8 cellular contexts compared by ENCODE assay signal in genomic region chr19:35557539-35558399, GRCh38. TPM values are rescaled to one million over a fixed set of nuclear protein-coding genes. Genes with fewer than 3 reads are reported as not detected.
DNase-seq lines count a peak whose midpoint lies in the region; ATAC-seq and TF ChIP-seq lines count a peak whose summit lies in the region.

No MANE protein-coding gene starts in this region.

- 5% methylated on average over 18 of the region's 60 CpGs for whole genome bisulfite sequencing in smooth muscle cell (ENCODE audit: low lambda C conversion rate)

- H3K27ac ChIP-seq in smooth muscle cell (ENCODE audit: low read depth) (no peak overlapping the region), Karpas-422 (ENCODE audit: low read length) (no peak overlapping the region)

- no peaks in the 10 kb centered on the region for H3K36me3 Mint-ChIP-seq in activated naive CD8-positive, alpha-beta T cell treated with anti-CD3 and anti-CD28 coated beads, Interleukin-2, amount 50 U/mL, for 24 hours (ENCODE audit: low read depth)

- H3K9me2 ChIP-seq in Karpas-422 (replicated peaks; ENCODE audit: insufficient read depth, low read length) = no peaks in the 10 kb centered on the region

- TF ChIP-seq CTCF in GM12865 (IDR thresholded peaks at IDR 0.05; ENCODE audit: insufficient read depth, low read depth, low read length, missing control alignments) = no peak
- TF ChIP-seq CTCF in smooth muscle cell (IDR thresholded peaks at IDR 0.05; ENCODE audit: borderline replicate concordance, insufficient read depth, poor library complexity, severe bottlenecking) = no peak

- H3K4me3 Mint-ChIP-seq in activated naive CD8-positive, alpha-beta T cell treated with anti-CD3 and anti-CD28 coated beads, Interleukin-2, amount 50 U/mL, for 24 hours = peak overlapping the region; percentile 71

- H4K20me1 ChIP-seq in smooth muscle cell (ENCODE audit: low read depth) (no peaks in the 10 kb centered on the region), Karpas-422 (ENCODE audit: insufficient read depth, low read depth, low read length) (no peaks in the 10 kb centered on the region)

- H3K4me3 ChIP-seq in GM12865 (ENCODE audit: low read depth, low read length) = peak overlapping the region; percentile 49; the same call in 1 of the 2 replicates
- peak overlapping the region; percentile 41 for H3K4me3 ChIP-seq in smooth muscle cell
- H3K4me3 ChIP-seq in Karpas-422 (ENCODE audit: low read length) = no peak overlapping the region

- H3K4me1 Mint-ChIP-seq in activated naive CD8-positive, alpha-beta T cell treated with anti-CD3 and anti-CD28 coated beads, Interleukin-2, amount 50 U/mL, for 24 hours = peaks cover 5% of the 10 kb centered on the region

- no peak overlapping the region for H2AFZ ChIP-seq in smooth muscle cell (ENCODE audit: low read depth)
- H2AFZ ChIP-seq in Karpas-422 (ENCODE audit: low read length) = no peak overlapping the region

- peaks cover 41% of the 10 kb centered on the region for H3K27me3 Mint-ChIP-seq in activated naive CD8-positive, alpha-beta T cell treated with anti-CD3 and anti-CD28 coated beads, Interleukin-2, amount 50 U/mL, for 24 hours

- ATAC-seq in activated naive CD8-positive, alpha-beta T cell treated with anti-CD3 and anti-CD28 coated beads, Interleukin-2, amount 50 U/mL, for 24 hours = peak; percentile 51

- H3K9ac ChIP-seq in smooth muscle cell (ENCODE audit: low read depth) (no peak overlapping the region), Karpas-422 (ENCODE audit: low read length) (no peak overlapping the region)

- H3K27ac Mint-ChIP-seq in activated naive CD8-positive, alpha-beta T cell treated with anti-CD3 and anti-CD28 coated beads, Interleukin-2, amount 50 U/mL, for 24 hours = no peak overlapping the region

- no peaks in the 10 kb centered on the region for H3K79me2 ChIP-seq in smooth muscle cell (ENCODE audit: low read depth)
- H3K79me2 ChIP-seq in Karpas-422 (ENCODE audit: low read length) = no peaks in the 10 kb centered on the region

- H3K36me3 ChIP-seq in smooth muscle cell (ENCODE audit: low read depth) (no peaks in the 10 kb centered on the region), Karpas-422 (ENCODE audit: insufficient read depth, low read length) (no peaks in the 10 kb centered on the region)

- H3K4me2 ChIP-seq in smooth muscle cell = peak overlapping the region; percentile 80
- no peak overlapping the region for H3K4me2 ChIP-seq in Karpas-422 (ENCODE audit: low read depth, low read length, poor library complexity, severe bottlenecking)

- no peaks in the 10 kb centered on the region for H3K9me3 ChIP-seq in smooth muscle cell (replicated peaks; ENCODE audit: low read depth)
- no peaks in the 10 kb centered on the region for H3K9me3 ChIP-seq in Karpas-422 (ENCODE audit: low read length)

- H3K9me3 Mint-ChIP-seq in activated naive CD8-positive, alpha-beta T cell treated with anti-CD3 and anti-CD28 coated beads, Interleukin-2, amount 50 U/mL, for 24 hours = no peaks in the 10 kb centered on the region

- H3K27me3 ChIP-seq in smooth muscle cell (ENCODE audit: low read depth) = peaks cover 54% of the 10 kb centered on the region
- no peaks in the 10 kb centered on the region for H3K27me3 ChIP-seq in Karpas-422 (ENCODE audit: low read length)

- no peaks in the 10 kb centered on the region for H3F3A ChIP-seq in smooth muscle cell (ENCODE audit: low read depth)

- DNase-seq in GM12865 (ENCODE audit: low read depth) (peak; percentile 46), RPMI7951 (ENCODE audit: low read depth) (peak; percentile 70), iPS DF 19.7 (ENCODE audit: low read depth, low spot score) (peak; percentile 64), smooth muscle cell (lab: John Stamatoyannopoulos, UW; ENCODE audit: unreplicated experiment) (peak; percentile 48), Karpas-422 (no peak), SKM-1 treated with dmso at 0.1 percent for 144 hours (lab: John Stamatoyannopoulos, UW; ENCODE audit: unreplicated experiment) (no peak), occipital lobe (lab: John Stamatoyannopoulos, UW) (no peak)
- peak; percentile 64 for DNase-seq in activated naive CD8-positive, alpha-beta T cell treated with anti-CD3 and anti-CD28 coated beads, Interleukin-2, amount 50 U/mL, for 24 hours

- H3K4me1 ChIP-seq in smooth muscle cell (ENCODE audit: low read depth) (peaks cover 3% of the 10 kb centered on the region), Karpas-422 (ENCODE audit: low read length) (peaks cover 11% of the 10 kb centered on the region)

RNA-seq across cellular contexts. Expression of gene ATP4A, which starts 5.7 kb away (rescaled TPM):
- total RNA-seq in RPMI7951 (2014; rRNA removed; shearing (Covaris generic)) = 0.12 TPM in 1 of 2 replicates, not detected in the other
- total RNA-seq in smooth muscle cell = not detected in 2 replicates
- polyA plus RNA-seq in smooth muscle cell = not detected in 2 replicates
- 0.37 and 0.40 TPM in 2 replicates for total RNA-seq in Karpas-422 (2014; rRNA removed; shearing (Covaris generic); ENCODE audit: low replicate concordance)
- total RNA-seq in occipital lobe = not detected

RNA-seq across cellular contexts. Expression of gene TMEM147, which starts 12.3 kb away (rescaled TPM):
- total RNA-seq in RPMI7951 (2014; rRNA removed; shearing (Covaris generic)) = 133 and 153 TPM in 2 replicates
- total RNA-seq in smooth muscle cell (128 and 168 TPM in 2 replicates), occipital lobe (37.4 TPM)
- polyA plus RNA-seq in smooth muscle cell = 291 and 293 TPM in 2 replicates
- total RNA-seq in Karpas-422 (2014; rRNA removed; shearing (Covaris generic); ENCODE audit: low replicate concordance) = 125 and 126 TPM in 2 replicates

RNA-seq across cellular contexts. Expression of gene GAPDHS, which starts 24.5 kb away (rescaled TPM):
- 0.20 TPM in 1 of 2 replicates, not detected in the other for total RNA-seq in RPMI7951 (2014; rRNA removed; shearing (Covaris generic))
- total RNA-seq in smooth muscle cell (not detected in 2 replicates), occipital lobe (not detected)
- polyA plus RNA-seq in smooth muscle cell = 0.16 TPM in 1 of 2 replicates, not detected in the other
- not detected in 2 replicates for total RNA-seq in Karpas-422 (2014; rRNA removed; shearing (Covaris generic); ENCODE audit: low replicate concordance)

RNA-seq across cellular contexts. Expression of gene PMIS2, which starts 28.2 kb away (rescaled TPM):
- total RNA-seq in RPMI7951 (2014; rRNA removed; shearing (Covaris generic)) = not detected in 2 replicates
- total RNA-seq in smooth muscle cell (not detected in 2 replicates), occipital lobe (not detected)
- not detected in 2 replicates for polyA plus RNA-seq in smooth muscle cell
- total RNA-seq in Karpas-422 (2014; rRNA removed; shearing (Covaris generic); ENCODE audit: low replicate concordance) = not detected in 2 replicates

RNA-seq across cellular contexts. Expression of gene SBSN, which starts 29.7 kb away (rescaled TPM):
- total RNA-seq in RPMI7951 (2014; rRNA removed; shearing (Covaris generic)) = not detected in 2 replicates
- total RNA-seq in smooth muscle cell (14.9 and 19.8 TPM in 2 replicates), occipital lobe (not detected)
- polyA plus RNA-seq in smooth muscle cell = 4.9 and 11.7 TPM in 2 replicates
- total RNA-seq in Karpas-422 (2014; rRNA removed; shearing (Covaris generic); ENCODE audit: low replicate concordance) = 0.25 TPM in 1 of 2 replicates, not detected in the other

Comparison
In these comparisons a context has a peak if more than half of its experiments do, and no peak if none do; other contexts are left out.
1. DNase-seq: peak in GM12865 (single experiment), RPMI7951 (single experiment), activated naive CD8-positive, alpha-beta T cell treated with anti-CD3 and anti-CD28 coated beads, Interleukin-2, amount 50 U/mL, for 24 hours (single experiment), iPS DF 19.7 (single experiment) and smooth muscle cell (single experiment); none in Karpas-422 (single experiment), SKM-1 treated with dmso at 0.1 percent for 144 hours (single experiment) and occipital lobe (single experiment).